In the genomic region with DNA sequence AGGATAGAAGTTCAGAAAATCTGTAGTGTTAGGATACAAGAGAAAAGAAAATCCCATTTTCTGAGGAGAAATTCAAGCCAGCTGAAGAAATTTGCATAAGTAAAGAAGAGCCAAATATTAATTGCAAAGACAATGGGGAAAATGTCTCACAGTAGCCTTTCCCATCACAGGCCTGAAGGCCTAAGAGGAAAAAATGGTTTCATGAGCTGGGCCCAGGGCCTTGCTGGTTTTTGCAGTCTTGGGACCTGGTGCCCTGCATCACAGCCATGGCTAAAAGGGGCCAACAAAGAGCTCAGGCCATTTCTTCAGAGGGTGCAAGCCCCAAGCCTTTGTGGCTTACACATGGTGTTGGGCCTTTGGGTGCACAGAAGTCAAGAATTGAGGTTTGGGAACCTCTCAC, we compare ENCODE assay signal across 11 cellular contexts.
"Had no signal": no experiment of that assay in that cellular context is flagged by ENCODE, and none has a peak within 500 bp of the region (broad histone marks: within the 10 kb centered on the region; RNA-seq: fewer than 3 reads in every experiment).

No MANE protein-coding gene starts in this region.

- FAIRE-seq: H1, H54 had no signal

- H3K36me3 ChIP-seq: HAP-1 had no signal

- H3K4me1 ChIP-seq: HAP-1 had no signal

- H3K27ac ChIP-seq: GM23248 had no signal

- H2AFZ ChIP-seq: GM23248, GM23338 had no signal

- H3K4me1 Mint-ChIP-seq: GM23338, H9 had no signal

- H3K4me2 ChIP-seq: GM23338 had no signal

- H3K4me3 ChIP-seq: GM23248, GM23338, HAP-1 had no signal

- H3K27ac Mint-ChIP-seq: GM23338, H9, HFFc6 had no signal

- H3K9ac ChIP-seq: GM23248 had no signal

- H3K4me3 Mint-ChIP-seq: GM23338, H9, HFFc6 had no signal

- DNase-seq: GM23248, GOT3, H7, H9, HCEC 1CT, HFFc6 had no signal

- H3K9me3 ChIP-seq: HAP-1 had no signal

- ATAC-seq: GM23338, HCT116 had no signal
